Comparison of ENCODE assay signal across 8 cellular contexts in genomic region chr4:63464393-63464792, GRCh38.
"Had no signal": no experiment of that assay in that cellular context is flagged by ENCODE, and none has a peak within 500 bp of the region (broad histone marks: within the 10 kb centered on the region; RNA-seq: fewer than 3 reads in every experiment).

No MANE protein-coding gene starts in this region.

- H3K27ac ChIP-seq: GM23248 had no signal

- H3K9ac ChIP-seq: GM23248 had no signal

- ATAC-seq: K562 had no signal

- H2AFZ ChIP-seq: GM23248 had no signal

- DNase-seq: GM23248, GOT3, H7, HCEC 1CT, IMR-90, KG1 had no signal

- H3K4me3 ChIP-seq: GM23248, K562 had no signal

- FAIRE-seq: HTR-8/SVneo, K562 had no signal
